ENCODE assay signal across 1 cellular context in the genomic region with DNA sequence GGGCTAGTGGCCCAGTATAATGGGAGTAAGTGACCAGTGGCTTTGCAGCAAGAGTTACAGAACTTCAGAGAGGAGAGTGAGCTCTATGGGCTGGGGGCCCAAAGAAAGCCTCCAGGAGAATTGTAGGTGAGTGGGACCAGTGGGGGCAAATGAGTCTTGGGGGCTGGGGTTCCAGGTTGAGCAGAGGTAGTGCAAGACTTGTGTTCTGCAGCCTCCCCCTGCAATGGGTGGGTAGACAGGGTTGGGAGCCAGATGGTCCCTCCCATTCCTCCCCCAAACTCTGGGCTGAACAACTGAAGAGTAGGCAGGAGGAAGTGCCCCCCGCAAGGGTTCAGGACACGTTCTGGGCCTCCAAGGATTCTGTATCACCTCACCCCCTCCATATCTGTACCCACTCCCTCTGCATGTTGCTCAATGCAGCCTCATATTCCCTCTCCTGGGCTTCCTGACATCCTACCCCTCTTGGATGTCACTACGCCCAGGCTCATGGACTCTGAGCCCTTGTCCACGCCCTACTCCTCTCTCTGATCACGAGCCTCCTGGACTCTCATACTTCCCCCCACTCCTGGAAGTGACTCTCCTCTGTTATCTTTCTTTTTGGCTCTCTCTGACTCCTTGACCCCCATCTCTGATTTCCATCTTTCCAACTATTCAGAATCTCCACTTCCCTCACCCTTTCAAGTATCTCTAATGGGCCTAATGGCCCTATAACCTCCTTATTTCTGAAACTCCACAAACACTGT.
A peak's percentile ranks its signal among the peaks of the same experiment; 100 is the strongest.
TF ChIP-seq lines count a peak whose summit lies in the region.

No MANE protein-coding gene starts in this region.

TF ChIP-seq in HepG2, 621 proteins besides CTCF, POLR2A, EP300 and RAD21 (continued from another document and continues in another):
- TF ChIP-seq, protein P1, sequence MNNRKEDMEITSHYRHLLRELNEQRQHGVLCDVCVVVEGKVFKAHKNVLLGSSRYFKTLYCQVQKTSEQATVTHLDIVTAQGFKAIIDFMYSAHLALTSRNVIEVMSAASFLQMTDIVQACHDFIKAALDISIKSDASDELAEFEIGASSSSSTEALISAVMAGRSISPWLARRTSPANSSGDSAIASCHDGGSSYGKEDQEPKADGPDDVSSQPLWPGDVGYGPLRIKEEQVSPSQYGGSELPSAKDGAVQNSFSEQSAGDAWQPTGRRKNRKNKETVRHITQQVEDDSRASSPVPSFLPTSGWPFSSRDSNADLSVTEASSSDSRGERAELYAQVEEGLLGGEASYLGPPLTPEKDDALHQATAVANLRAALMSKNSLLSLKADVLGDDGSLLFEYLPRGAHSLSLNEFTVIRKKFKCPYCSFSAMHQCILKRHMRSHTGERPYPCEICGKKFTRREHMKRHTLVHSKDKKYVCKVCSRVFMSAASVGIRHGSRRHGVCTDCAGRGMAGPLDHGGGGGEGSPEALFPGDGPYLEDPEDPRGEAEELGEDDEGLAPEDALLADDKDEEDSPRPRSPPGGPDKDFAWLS (CRISPR knock-in tag; IDR thresholded peaks at IDR 0.05; ENCODE audit: borderline replicate concordance), result no peak
- TF ChIP-seq SMC3 (IDR thresholded peaks at IDR 0.05; ENCODE audit: low read length) (peak; percentile 38), TCF12 (IDR thresholded peaks at IDR 0.05) (no peak), TCF12 (CRISPR knock-in tag; IDR thresholded peaks at IDR 0.05) (peak; percentile 42; the same call in 1 of the 2 replicates), ETV5 (CRISPR knock-in tag; IDR thresholded peaks at IDR 0.05; ENCODE audit: borderline replicate concordance) (peak; percentile 75; the same call in 1 of the 2 replicates), ZNF34 (CRISPR knock-in tag; IDR thresholded peaks at IDR 0.05; ENCODE audit: borderline replicate concordance) (no peak), ZNF773 (CRISPR knock-in tag; IDR thresholded peaks at IDR 0.05; ENCODE audit: borderline replicate concordance) (no peak), SNAI1 (CRISPR knock-in tag; IDR thresholded peaks at IDR 0.05; ENCODE audit: borderline replicate concordance) (no peak), SRY (CRISPR knock-in tag; IDR thresholded peaks at IDR 0.05) (no peak), CHD4 (IDR thresholded peaks at IDR 0.05; ENCODE audit: borderline replicate concordance, low read length) (no peak), ZNF207 (IDR thresholded peaks at IDR 0.05; ENCODE audit: borderline replicate concordance) (no peak), AGO2 (optimal IDR thresholded peaks at IDR 0.05; ENCODE audit: low read depth, low read length) (no peak), HMG20B (CRISPR knock-in tag; conservative IDR thresholded peaks at IDR 0.05) (0 out of 2 replicates have a peak, but pooled peaks have one; percentile 26), ZNF234 (CRISPR knock-in tag; conservative IDR thresholded peaks at IDR 0.05) (no peak), NRL (CRISPR knock-in tag; IDR thresholded peaks at IDR 0.05; ENCODE audit: borderline replicate concordance) (no peak), HDAC1 (CRISPR knock-in tag; IDR thresholded peaks at IDR 0.05) (peak; percentile 74), ONECUT2 (CRISPR knock-in tag; IDR thresholded peaks at IDR 0.05) (no peak), ZNF644 (CRISPR knock-in tag; IDR thresholded peaks at IDR 0.05; ENCODE audit: low read depth) (peak; percentile 74), KLF16 (CRISPR knock-in tag; IDR thresholded peaks at IDR 0.05) (peak in 1 of 2 experiments; percentile 78; a peak in 1 of 4 replicates), SAP130 (CRISPR knock-in tag; IDR thresholded peaks at IDR 0.05; ENCODE audit: low read depth) (peak; percentile 92), FOSL2 (CRISPR knock-in tag; IDR thresholded peaks at IDR 0.05) (peak; percentile 63), PTBP1 (IDR thresholded peaks at IDR 0.05; ENCODE audit: low read depth, low read length, poor library complexity, severe bottlenecking) (no peak), ZEB1 (IDR thresholded peaks at IDR 0.05; ENCODE audit: insufficient replicate concordance, low read depth) (no peak), ZNF7 (CRISPR knock-in tag; IDR thresholded peaks at IDR 0.05) (no peak), KDM3A (CRISPR knock-in tag; IDR thresholded peaks at IDR 0.05; ENCODE audit: low read depth) (0 out of 2 replicates have a peak, but pooled peaks have one; percentile 23), ZNF563 (CRISPR knock-in tag; IDR thresholded peaks at IDR 0.05) (peak; percentile 55; the same call in 1 of the 2 replicates)
- TF ChIP-seq, protein P2, sequence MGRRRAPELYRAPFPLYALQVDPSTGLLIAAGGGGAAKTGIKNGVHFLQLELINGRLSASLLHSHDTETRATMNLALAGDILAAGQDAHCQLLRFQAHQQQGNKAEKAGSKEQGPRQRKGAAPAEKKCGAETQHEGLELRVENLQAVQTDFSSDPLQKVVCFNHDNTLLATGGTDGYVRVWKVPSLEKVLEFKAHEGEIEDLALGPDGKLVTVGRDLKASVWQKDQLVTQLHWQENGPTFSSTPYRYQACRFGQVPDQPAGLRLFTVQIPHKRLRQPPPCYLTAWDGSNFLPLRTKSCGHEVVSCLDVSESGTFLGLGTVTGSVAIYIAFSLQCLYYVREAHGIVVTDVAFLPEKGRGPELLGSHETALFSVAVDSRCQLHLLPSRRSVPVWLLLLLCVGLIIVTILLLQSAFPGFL (CRISPR knock-in tag; IDR thresholded peaks at IDR 0.05), result no peak
- TF ChIP-seq, protein P3, sequence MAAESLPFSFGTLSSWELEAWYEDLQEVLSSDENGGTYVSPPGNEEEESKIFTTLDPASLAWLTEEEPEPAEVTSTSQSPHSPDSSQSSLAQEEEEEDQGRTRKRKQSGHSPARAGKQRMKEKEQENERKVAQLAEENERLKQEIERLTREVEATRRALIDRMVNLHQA (CRISPR knock-in tag; IDR thresholded peaks at IDR 0.05), result no peak
- TF ChIP-seq, protein P4, sequence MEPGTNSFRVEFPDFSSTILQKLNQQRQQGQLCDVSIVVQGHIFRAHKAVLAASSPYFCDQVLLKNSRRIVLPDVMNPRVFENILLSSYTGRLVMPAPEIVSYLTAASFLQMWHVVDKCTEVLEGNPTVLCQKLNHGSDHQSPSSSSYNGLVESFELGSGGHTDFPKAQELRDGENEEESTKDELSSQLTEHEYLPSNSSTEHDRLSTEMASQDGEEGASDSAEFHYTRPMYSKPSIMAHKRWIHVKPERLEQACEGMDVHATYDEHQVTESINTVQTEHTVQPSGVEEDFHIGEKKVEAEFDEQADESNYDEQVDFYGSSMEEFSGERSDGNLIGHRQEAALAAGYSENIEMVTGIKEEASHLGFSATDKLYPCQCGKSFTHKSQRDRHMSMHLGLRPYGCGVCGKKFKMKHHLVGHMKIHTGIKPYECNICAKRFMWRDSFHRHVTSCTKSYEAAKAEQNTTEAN (CRISPR knock-in tag; conservative IDR thresholded peaks at IDR 0.05), result no peak
- TF ChIP-seq, protein P5, sequence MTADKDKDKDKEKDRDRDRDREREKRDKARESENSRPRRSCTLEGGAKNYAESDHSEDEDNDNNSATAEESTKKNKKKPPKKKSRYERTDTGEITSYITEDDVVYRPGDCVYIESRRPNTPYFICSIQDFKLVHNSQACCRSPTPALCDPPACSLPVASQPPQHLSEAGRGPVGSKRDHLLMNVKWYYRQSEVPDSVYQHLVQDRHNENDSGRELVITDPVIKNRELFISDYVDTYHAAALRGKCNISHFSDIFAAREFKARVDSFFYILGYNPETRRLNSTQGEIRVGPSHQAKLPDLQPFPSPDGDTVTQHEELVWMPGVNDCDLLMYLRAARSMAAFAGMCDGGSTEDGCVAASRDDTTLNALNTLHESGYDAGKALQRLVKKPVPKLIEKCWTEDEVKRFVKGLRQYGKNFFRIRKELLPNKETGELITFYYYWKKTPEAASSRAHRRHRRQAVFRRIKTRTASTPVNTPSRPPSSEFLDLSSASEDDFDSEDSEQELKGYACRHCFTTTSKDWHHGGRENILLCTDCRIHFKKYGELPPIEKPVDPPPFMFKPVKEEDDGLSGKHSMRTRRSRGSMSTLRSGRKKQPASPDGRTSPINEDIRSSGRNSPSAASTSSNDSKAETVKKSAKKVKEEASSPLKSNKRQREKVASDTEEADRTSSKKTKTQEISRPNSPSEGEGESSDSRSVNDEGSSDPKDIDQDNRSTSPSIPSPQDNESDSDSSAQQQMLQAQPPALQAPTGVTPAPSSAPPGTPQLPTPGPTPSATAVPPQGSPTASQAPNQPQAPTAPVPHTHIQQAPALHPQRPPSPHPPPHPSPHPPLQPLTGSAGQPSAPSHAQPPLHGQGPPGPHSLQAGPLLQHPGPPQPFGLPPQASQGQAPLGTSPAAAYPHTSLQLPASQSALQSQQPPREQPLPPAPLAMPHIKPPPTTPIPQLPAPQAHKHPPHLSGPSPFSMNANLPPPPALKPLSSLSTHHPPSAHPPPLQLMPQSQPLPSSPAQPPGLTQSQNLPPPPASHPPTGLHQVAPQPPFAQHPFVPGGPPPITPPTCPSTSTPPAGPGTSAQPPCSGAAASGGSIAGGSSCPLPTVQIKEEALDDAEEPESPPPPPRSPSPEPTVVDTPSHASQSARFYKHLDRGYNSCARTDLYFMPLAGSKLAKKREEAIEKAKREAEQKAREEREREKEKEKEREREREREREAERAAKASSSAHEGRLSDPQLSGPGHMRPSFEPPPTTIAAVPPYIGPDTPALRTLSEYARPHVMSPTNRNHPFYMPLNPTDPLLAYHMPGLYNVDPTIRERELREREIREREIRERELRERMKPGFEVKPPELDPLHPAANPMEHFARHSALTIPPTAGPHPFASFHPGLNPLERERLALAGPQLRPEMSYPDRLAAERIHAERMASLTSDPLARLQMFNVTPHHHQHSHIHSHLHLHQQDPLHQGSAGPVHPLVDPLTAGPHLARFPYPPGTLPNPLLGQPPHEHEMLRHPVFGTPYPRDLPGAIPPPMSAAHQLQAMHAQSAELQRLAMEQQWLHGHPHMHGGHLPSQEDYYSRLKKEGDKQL (CRISPR knock-in tag; IDR thresholded peaks at IDR 0.05; ENCODE audit: low read depth), result no peak
- TF ChIP-seq, protein P6, sequence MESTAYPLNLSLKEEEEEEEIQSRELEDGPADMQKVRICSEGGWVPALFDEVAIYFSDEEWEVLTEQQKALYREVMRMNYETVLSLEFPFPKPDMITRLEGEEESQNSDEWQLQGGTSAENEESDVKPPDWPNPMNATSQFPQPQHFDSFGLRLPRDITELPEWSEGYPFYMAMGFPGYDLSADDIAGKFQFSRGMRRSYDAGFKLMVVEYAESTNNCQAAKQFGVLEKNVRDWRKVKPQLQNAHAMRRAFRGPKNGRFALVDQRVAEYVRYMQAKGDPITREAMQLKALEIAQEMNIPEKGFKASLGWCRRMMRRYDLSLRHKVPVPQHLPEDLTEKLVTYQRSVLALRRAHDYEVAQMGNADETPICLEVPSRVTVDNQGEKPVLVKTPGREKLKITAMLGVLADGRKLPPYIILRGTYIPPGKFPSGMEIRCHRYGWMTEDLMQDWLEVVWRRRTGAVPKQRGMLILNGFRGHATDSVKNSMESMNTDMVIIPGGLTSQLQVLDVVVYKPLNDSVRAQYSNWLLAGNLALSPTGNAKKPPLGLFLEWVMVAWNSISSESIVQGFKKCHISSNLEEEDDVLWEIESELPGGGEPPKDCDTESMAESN (CRISPR knock-in tag; conservative IDR thresholded peaks at IDR 0.05), result no peak
- TF ChIP-seq, protein P7, sequence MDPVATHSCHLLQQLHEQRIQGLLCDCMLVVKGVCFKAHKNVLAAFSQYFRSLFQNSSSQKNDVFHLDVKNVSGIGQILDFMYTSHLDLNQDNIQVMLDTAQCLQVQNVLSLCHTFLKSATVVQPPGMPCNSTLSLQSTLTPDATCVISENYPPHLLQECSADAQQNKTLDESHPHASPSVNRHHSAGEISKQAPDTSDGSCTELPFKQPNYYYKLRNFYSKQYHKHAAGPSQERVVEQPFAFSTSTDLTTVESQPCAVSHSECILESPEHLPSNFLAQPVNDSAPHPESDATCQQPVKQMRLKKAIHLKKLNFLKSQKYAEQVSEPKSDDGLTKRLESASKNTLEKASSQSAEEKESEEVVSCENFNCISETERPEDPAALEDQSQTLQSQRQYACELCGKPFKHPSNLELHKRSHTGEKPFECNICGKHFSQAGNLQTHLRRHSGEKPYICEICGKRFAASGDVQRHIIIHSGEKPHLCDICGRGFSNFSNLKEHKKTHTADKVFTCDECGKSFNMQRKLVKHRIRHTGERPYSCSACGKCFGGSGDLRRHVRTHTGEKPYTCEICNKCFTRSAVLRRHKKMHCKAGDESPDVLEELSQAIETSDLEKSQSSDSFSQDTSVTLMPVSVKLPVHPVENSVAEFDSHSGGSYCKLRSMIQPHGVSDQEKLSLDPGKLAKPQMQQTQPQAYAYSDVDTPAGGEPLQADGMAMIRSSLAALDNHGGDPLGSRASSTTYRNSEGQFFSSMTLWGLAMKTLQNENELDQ (CRISPR knock-in tag; IDR thresholded peaks at IDR 0.05; ENCODE audit: borderline replicate concordance), result no peak
- TF ChIP-seq, protein P8, sequence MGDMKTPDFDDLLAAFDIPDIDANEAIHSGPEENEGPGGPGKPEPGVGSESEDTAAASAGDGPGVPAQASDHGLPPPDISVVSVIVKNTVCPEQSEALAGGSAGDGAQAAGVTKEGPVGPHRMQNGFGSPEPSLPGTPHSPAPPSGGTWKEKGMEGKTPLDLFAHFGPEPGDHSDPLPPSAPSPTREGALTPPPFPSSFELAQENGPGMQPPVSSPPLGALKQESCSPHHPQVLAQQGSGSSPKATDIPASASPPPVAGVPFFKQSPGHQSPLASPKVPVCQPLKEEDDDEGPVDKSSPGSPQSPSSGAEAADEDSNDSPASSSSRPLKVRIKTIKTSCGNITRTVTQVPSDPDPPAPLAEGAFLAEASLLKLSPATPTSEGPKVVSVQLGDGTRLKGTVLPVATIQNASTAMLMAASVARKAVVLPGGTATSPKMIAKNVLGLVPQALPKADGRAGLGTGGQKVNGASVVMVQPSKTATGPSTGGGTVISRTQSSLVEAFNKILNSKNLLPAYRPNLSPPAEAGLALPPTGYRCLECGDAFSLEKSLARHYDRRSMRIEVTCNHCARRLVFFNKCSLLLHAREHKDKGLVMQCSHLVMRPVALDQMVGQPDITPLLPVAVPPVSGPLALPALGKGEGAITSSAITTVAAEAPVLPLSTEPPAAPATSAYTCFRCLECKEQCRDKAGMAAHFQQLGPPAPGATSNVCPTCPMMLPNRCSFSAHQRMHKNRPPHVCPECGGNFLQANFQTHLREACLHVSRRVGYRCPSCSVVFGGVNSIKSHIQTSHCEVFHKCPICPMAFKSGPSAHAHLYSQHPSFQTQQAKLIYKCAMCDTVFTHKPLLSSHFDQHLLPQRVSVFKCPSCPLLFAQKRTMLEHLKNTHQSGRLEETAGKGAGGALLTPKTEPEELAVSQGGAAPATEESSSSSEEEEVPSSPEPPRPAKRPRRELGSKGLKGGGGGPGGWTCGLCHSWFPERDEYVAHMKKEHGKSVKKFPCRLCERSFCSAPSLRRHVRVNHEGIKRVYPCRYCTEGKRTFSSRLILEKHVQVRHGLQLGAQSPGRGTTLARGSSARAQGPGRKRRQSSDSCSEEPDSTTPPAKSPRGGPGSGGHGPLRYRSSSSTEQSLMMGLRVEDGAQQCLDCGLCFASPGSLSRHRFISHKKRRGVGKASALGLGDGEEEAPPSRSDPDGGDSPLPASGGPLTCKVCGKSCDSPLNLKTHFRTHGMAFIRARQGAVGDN (CRISPR knock-in tag; IDR thresholded peaks at IDR 0.05), result peak; percentile 55
